In genomic region chr3:23576379-23576959, GRCh38 we compare ENCODE assay signal across 1 cellular context.
TF ChIP-seq lines count a peak whose summit lies in the region.

No MANE protein-coding gene starts in this region.

TF ChIP-seq in A549, 52 proteins besides CTCF, POLR2A, EP300 and RAD21 (continued from another document):
- TF ChIP-seq, protein P1, sequence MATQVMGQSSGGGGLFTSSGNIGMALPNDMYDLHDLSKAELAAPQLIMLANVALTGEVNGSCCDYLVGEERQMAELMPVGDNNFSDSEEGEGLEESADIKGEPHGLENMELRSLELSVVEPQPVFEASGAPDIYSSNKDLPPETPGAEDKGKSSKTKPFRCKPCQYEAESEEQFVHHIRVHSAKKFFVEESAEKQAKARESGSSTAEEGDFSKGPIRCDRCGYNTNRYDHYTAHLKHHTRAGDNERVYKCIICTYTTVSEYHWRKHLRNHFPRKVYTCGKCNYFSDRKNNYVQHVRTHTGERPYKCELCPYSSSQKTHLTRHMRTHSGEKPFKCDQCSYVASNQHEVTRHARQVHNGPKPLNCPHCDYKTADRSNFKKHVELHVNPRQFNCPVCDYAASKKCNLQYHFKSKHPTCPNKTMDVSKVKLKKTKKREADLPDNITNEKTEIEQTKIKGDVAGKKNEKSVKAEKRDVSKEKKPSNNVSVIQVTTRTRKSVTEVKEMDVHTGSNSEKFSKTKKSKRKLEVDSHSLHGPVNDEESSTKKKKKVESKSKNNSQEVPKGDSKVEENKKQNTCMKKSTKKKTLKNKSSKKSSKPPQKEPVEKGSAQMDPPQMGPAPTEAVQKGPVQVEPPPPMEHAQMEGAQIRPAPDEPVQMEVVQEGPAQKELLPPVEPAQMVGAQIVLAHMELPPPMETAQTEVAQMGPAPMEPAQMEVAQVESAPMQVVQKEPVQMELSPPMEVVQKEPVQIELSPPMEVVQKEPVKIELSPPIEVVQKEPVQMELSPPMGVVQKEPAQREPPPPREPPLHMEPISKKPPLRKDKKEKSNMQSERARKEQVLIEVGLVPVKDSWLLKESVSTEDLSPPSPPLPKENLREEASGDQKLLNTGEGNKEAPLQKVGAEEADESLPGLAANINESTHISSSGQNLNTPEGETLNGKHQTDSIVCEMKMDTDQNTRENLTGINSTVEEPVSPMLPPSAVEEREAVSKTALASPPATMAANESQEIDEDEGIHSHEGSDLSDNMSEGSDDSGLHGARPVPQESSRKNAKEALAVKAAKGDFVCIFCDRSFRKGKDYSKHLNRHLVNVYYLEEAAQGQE (IDR thresholded peaks at IDR 0.05), result no peak
- TF ChIP-seq ATOH8 (CRISPR knock-in tag; IDR thresholded peaks at IDR 0.05; ENCODE audit: low read depth) (no peak), JUNB (IDR thresholded peaks at IDR 0.05) (peak; percentile 36; the same call in 1 of the 2 replicates), KDM5A (IDR thresholded peaks at IDR 0.05) (no peak), NPAS2 (CRISPR knock-in tag; IDR thresholded peaks at IDR 0.05; ENCODE audit: borderline replicate concordance) (no peak), SMC3 (IDR thresholded peaks at IDR 0.05) (no peak), ZSCAN20 (CRISPR knock-in tag; IDR thresholded peaks at IDR 0.05) (no peak), JUN (IDR thresholded peaks at IDR 0.05) (no peak), MAFK (IDR thresholded peaks at IDR 0.05; ENCODE audit: partially characterized antibody) (peak; percentile 6), ZNF302 (CRISPR knock-in tag; IDR thresholded peaks at IDR 0.05) (no peak), POLR2AphosphoS2 (conservative IDR thresholded peaks at IDR 0.05; ENCODE audit: low read length) (no peak), NR3C1 (IDR thresholded peaks at IDR 0.05) (no peak), CEBPB (IDR thresholded peaks at IDR 0.05) (peak; percentile 68 to 84), BHLHE40 (IDR thresholded peaks at IDR 0.05; ENCODE audit: low read depth, low read length) (no peak), RNF2 (IDR thresholded peaks at IDR 0.05; ENCODE audit: borderline replicate concordance, low read depth) (no peak), CHD4 (IDR thresholded peaks at IDR 0.05; ENCODE audit: borderline replicate concordance) (no peak), FOSL2 (IDR thresholded peaks at IDR 0.05) (no peak), FOSL2 (CRISPR knock-in tag; IDR thresholded peaks at IDR 0.05) (peak; percentile 59; the same call in 1 of the 2 replicates), HMGXB4 (CRISPR knock-in tag; IDR thresholded peaks at IDR 0.05; ENCODE audit: borderline replicate concordance) (no peak), TP53 (CRISPR knock-in tag; IDR thresholded peaks at IDR 0.05) (no peak), SREBF2 (IDR thresholded peaks at IDR 0.05) (no peak), HEYL (CRISPR knock-in tag; IDR thresholded peaks at IDR 0.05) (no peak), MAZ (IDR thresholded peaks at IDR 0.05; ENCODE audit: borderline replicate concordance, low read depth, low read length) (no peak), HOXA7 (CRISPR knock-in tag; IDR thresholded peaks at IDR 0.05) (no peak), USF2 (IDR thresholded peaks at IDR 0.05) (no peak), CHD2 (IDR thresholded peaks at IDR 0.05; ENCODE audit: low read length, partially characterized antibody) (no peak), FOXS1 (CRISPR knock-in tag; IDR thresholded peaks at IDR 0.05) (no peak), HES2 (IDR thresholded peaks at IDR 0.05) (no peak), PBX3 (IDR thresholded peaks at IDR 0.05) (no peak), GATA3 (IDR thresholded peaks at IDR 0.05; ENCODE audit: borderline replicate concordance) (peak; percentile 44; the same call in 1 of the 2 replicates), HDAC2 (IDR thresholded peaks at IDR 0.05) (no peak), EHF (CRISPR knock-in tag; IDR thresholded peaks at IDR 0.05) (no peak), HOXB5 (CRISPR knock-in tag; IDR thresholded peaks at IDR 0.05) (no peak)
- TF ChIP-seq, protein P2, sequence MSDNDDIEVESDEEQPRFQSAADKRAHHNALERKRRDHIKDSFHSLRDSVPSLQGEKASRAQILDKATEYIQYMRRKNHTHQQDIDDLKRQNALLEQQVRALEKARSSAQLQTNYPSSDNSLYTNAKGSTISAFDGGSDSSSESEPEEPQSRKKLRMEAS (IDR thresholded peaks at IDR 0.05), result no peak
TF ChIP-seq in A549: peak in this region for 5.
